20 cellular contexts compared by ENCODE assay signal in genomic region chr11:30579348-30579747, GRCh38. TPM values are rescaled to one million over a fixed set of nuclear protein-coding genes. Genes with fewer than 3 reads are reported as not detected.
DNase-seq lines count a peak whose midpoint lies in the region; ATAC-seq, FAIRE-seq and TF ChIP-seq lines count a peak whose summit lies in the region.
"Had no signal": no experiment of that assay in that cellular context is flagged by ENCODE, and none has a peak within 500 bp of the region (broad histone marks: within the 10 kb centered on the region; RNA-seq: fewer than 3 reads in every experiment).

No MANE protein-coding gene starts in this region.

- H3K36me3 ChIP-seq in BLaER1, result peaks cover 27% of the 10 kb centered on the region
- H3K36me3 ChIP-seq in MM.1S (replicated peaks; ENCODE audit: insufficient read depth, low read length), result no peaks in the 10 kb centered on the region
- no peaks in the 10 kb centered on the region for H3K36me3 ChIP-seq in HepG2 (replicated peaks in 1 of 2; ENCODE audit: control insufficient read depth in 1 of 2, insufficient read depth in 2 of 2, low read length in 2 of 2)

- H3K9me3 Mint-ChIP-seq in mesothelial cell of epicardium, result no peaks in the 10 kb centered on the region
- H3K9me3 Mint-ChIP-seq in stimulated activated effector memory CD8-positive, alpha-beta T cell treated with anti-CD3 and anti-CD28 coated beads, Interleukin-12 subunit alpha, Interleukin-12 subunit beta, amount 100 ng/mL, for 72 hours, result no peaks in the 10 kb centered on the region

- H3K27ac ChIP-seq in BLaER1, result peak overlapping the region; percentile 38
- no peak overlapping the region for H3K27ac ChIP-seq in MM.1S (ENCODE audit: low read length)
- H3K27ac ChIP-seq in HepG2 (ENCODE audit: extremely low read length, insufficient read depth, low read length), result no peak overlapping the region

- no peak for TF ChIP-seq POLR2A in HepG2 (IDR thresholded peaks at IDR 0.05; ENCODE audit: insufficient read depth in 1 of 2, low read depth in 2 of 2, low read length in 2 of 2)

- H3K4me1 ChIP-seq in BLaER1 (peaks cover 64% of the 10 kb centered on the region), MM.1S (ENCODE audit: low read length) (peaks cover 12% of the 10 kb centered on the region), HepG2 (ENCODE audit: insufficient read depth, low read length) (no peaks in the 10 kb centered on the region)

- H3K9ac ChIP-seq in BLaER1, result peak overlapping the region; percentile 9; the same call in 1 of the 2 replicates
- no peak overlapping the region for H3K9ac ChIP-seq in MM.1S (ENCODE audit: low read length)
- H3K9ac ChIP-seq in HepG2 (ENCODE audit: insufficient read depth, low read depth, low read length), result no peak overlapping the region

- H3K4me1 Mint-ChIP-seq in mesothelial cell of epicardium, result peaks cover 42% of the 10 kb centered on the region
- peaks cover 3% of the 10 kb centered on the region for H3K4me1 Mint-ChIP-seq in stimulated activated effector memory CD8-positive, alpha-beta T cell treated with anti-CD3 and anti-CD28 coated beads, Interleukin-12 subunit alpha, Interleukin-12 subunit beta, amount 100 ng/mL, for 72 hours

- BruUV-seq in HepG2 (replicated peaks; lab: Mats Ljungman, UMichigan), result no TSS peak

- H3K4me3 ChIP-seq in BLaER1 (0 out of 2 replicates have a peak overlapping the region, but pooled peaks have one; percentile 3), MM.1S (ENCODE audit: low read length) (no peak overlapping the region), HepG2 (replicated peaks in 1 of 3; ENCODE audit: insufficient read depth in 1 of 3, low read depth in 2 of 3, low read length in 3 of 3) (no peak overlapping the region)
- H3K4me3 ChIP-seq: HAP-1 had no signal

- FAIRE-seq in HepG2 (lab: Jason Lieb, UNC), result no peak
- FAIRE-seq: G401.6, GM12891, GM19239, H1 had no signal

- in situ Hi-C loops in HepG2 (cut with HindIII; ENCODE audit: extremely low pct_ligation_motif_present, low pct_unique_long_range_greater_than_20kb), result no loop called here
- in situ Hi-C loops in KBM-7 (cut with MboI; ENCODE audit: low pct_unique_long_range_greater_than_20kb, low sequenced_read_pairs), result no loop called here

- H3K9me3 ChIP-seq in BLaER1 (peaks cover 10% of the 10 kb centered on the region), MM.1S (replicated peaks; ENCODE audit: insufficient read depth, low read length) (no peaks in the 10 kb centered on the region), HepG2 (ENCODE audit: low read length) (no peaks in the 10 kb centered on the region)
- H3K9me3 ChIP-seq: HAP-1 had no signal

- TF ChIP-seq RAD21 in HepG2 (CRISPR knock-in tag; IDR thresholded peaks at IDR 0.05), result no peak

- H3K27me3 ChIP-seq in BLaER1 (peaks cover 36% of the 10 kb centered on the region), MM.1S (replicated peaks; ENCODE audit: insufficient read depth, low read length) (peaks cover 7% of the 10 kb centered on the region), HepG2 (ENCODE audit: control insufficient read depth in 1 of 2, insufficient read depth in 2 of 2, low read length in 2 of 2) (peaks cover 3 to 10% of the 10 kb centered on the region in 2 experiments; a peak in 4 of 5 replicates)

- no peaks in the 10 kb centered on the region for H3K79me2 ChIP-seq in MM.1S (ENCODE audit: low read length)
- no peaks in the 10 kb centered on the region for H3K79me2 ChIP-seq in HepG2 (ENCODE audit: insufficient read depth, low read length)

- CTCF ChIA-PET in HepG2 (lab: Yijun Ruan, JAX; ENCODE audit: low intra/inter-chr PET ratio, low total read pairs), result no interaction called here

- WGBS in HepG2 (ENCODE audit: low lambda C conversion rate), result 0% methylated on average over 1 of the region's 1 CpG

- TF ChIP-seq CTCF in MM.1S (IDR thresholded peaks at IDR 0.05; ENCODE audit: low read length), result no peak
- no peak for TF ChIP-seq CTCF in mesothelial cell of epicardium (IDR thresholded peaks at IDR 0.05; ENCODE audit: unreplicated experiment)
- TF ChIP-seq CTCF in HepG2 (CRISPR knock-in tag; IDR thresholded peaks at IDR 0.05), result no peak

- TF ChIP-seq EP300 in HepG2 (IDR thresholded peaks at IDR 0.05; ENCODE audit: low read depth in 2 of 2, low read length in 2 of 2) (no peak), HepG2 (CRISPR knock-in tag; IDR thresholded peaks at IDR 0.05; ENCODE audit: borderline replicate concordance) (no peak)

- intact Hi-C loops in HepG2 (cut with micrococcal nuclease; ENCODE audit: unreplicated experiment), result no loop called here

- peaks cover 12% of the 10 kb centered on the region; the same call in 1 of the 2 replicates for H4K20me1 ChIP-seq in BLaER1
- H4K20me1 ChIP-seq in MM.1S (ENCODE audit: insufficient read depth, low read length), result no peaks in the 10 kb centered on the region
- H4K20me1 ChIP-seq in HepG2 (ENCODE audit: insufficient read depth, low read length), result no peaks in the 10 kb centered on the region

- POLR2A ChIA-PET in HepG2 (lab: Yijun Ruan, JAX), result no interaction called here

- no peaks in the 10 kb centered on the region for H3K9me2 ChIP-seq in MM.1S (replicated peaks; ENCODE audit: insufficient read depth, low read length)

- H2AFZ ChIP-seq in MM.1S (ENCODE audit: low read length) (no peak overlapping the region), HepG2 (ENCODE audit: low read length) (no peak overlapping the region)

- peaks cover 5% of the 10 kb centered on the region for H3F3A ChIP-seq in MM.1S (ENCODE audit: insufficient read depth, low read length)

- peak overlapping the region; percentile 19 for H3K27ac Mint-ChIP-seq in mesothelial cell of epicardium
- H3K27ac Mint-ChIP-seq in stimulated activated effector memory CD8-positive, alpha-beta T cell treated with anti-CD3 and anti-CD28 coated beads, Interleukin-12 subunit alpha, Interleukin-12 subunit beta, amount 100 ng/mL, for 72 hours, result no peak overlapping the region
- H3K27ac Mint-ChIP-seq: CD4-positive, CD25-positive, alpha-beta regulatory T cell; CD8-positive, alpha-beta memory T cell had no signal

- H3K27me3 Mint-ChIP-seq in mesothelial cell of epicardium (ENCODE audit: low read depth), result no peaks in the 10 kb centered on the region

- peak overlapping the region; percentile 95 for H3K4me2 ChIP-seq in BLaER1
- peak overlapping the region; percentile 55; the same call in 1 of the 2 replicates for H3K4me2 ChIP-seq in MM.1S (ENCODE audit: low read depth, low read length)
- H3K4me2 ChIP-seq in HepG2 (ENCODE audit: low read depth, low read length), result no peak overlapping the region

- ATAC-seq in stimulated activated effector memory CD8-positive, alpha-beta T cell treated with anti-CD3 and anti-CD28 coated beads, Interleukin-12 subunit alpha, Interleukin-12 subunit beta, amount 100 ng/mL, for 72 hours, result no peak
- no peak for ATAC-seq in HepG2

- DNase-seq in MM.1S (peak; percentile 58), mesothelial cell of epicardium (ENCODE audit: low spot score in 2 of 2, unreplicated experiment in 2 of 2) (no peak), retina (peak; percentile 52), HepG2 (ENCODE audit: low spot score) (no peak), KBM-7 (no peak)
- DNase-seq in stimulated activated effector memory CD8-positive, alpha-beta T cell treated with anti-CD3 and anti-CD28 coated beads, Interleukin-12 subunit alpha, Interleukin-12 subunit beta, amount 100 ng/mL, for 72 hours (ENCODE audit: low spot score in 2 of 2), result no peak
- DNase-seq: 8988T; C1 segment of cervical spinal cord; CD4-positive, CD25-positive, alpha-beta regulatory T cell; CD8-positive, alpha-beta memory T cell; COR-L47; DMS 273 treated with DMSO at 0.1 percent for 48 hours had no signal

- peaks cover 46% of the 10 kb centered on the region for H3K36me3 Mint-ChIP-seq in mesothelial cell of epicardium
- H3K36me3 Mint-ChIP-seq in stimulated activated effector memory CD8-positive, alpha-beta T cell treated with anti-CD3 and anti-CD28 coated beads, Interleukin-12 subunit alpha, Interleukin-12 subunit beta, amount 100 ng/mL, for 72 hours, result no peaks in the 10 kb centered on the region
- H3K36me3 Mint-ChIP-seq: CD4-positive, CD25-positive, alpha-beta regulatory T cell had no signal

- H3K4me3 Mint-ChIP-seq in mesothelial cell of epicardium, result no peak overlapping the region
- no peak overlapping the region for H3K4me3 Mint-ChIP-seq in stimulated activated effector memory CD8-positive, alpha-beta T cell treated with anti-CD3 and anti-CD28 coated beads, Interleukin-12 subunit alpha, Interleukin-12 subunit beta, amount 100 ng/mL, for 72 hours
- H3K4me3 Mint-ChIP-seq: CD4-positive, CD25-positive, alpha-beta regulatory T cell; CD8-positive, alpha-beta memory T cell had no signal

TF ChIP-seq in HepG2, 621 proteins besides CTCF, POLR2A, EP300 and RAD21 (continues in another document):
- no peak for TF ChIP-seq ZNF547 (CRISPR knock-in tag; IDR thresholded peaks at IDR 0.05)
- TF ChIP-seq ZNF263 (CRISPR knock-in tag; IDR thresholded peaks at IDR 0.05), result no peak

RNA-seq across cellular contexts. Expression of gene MPPED2, which starts 6.8 kb away (rescaled TPM):
- total RNA-seq in mesothelial cell of epicardium, result 163 to 179 TPM (median 166 TPM) in 3 replicates
- not detected in 2 replicates for total RNA-seq in HepG2 (2016; rRNA removed; fragmentation: Illumina TruSeq; extraction: Trizol)
- not detected in 2 replicates for total RNA-seq in HepG2 (2016; cell fraction: cytosol; rRNA removed; fragmentation: Illumina TruSeq; extraction: Trizol; ENCODE audit: low read depth)
- total RNA-seq in HepG2 (2016; cell fraction: insoluble cytoplasmic fraction; rRNA removed; fragmentation: Illumina TruSeq; extraction: Trizol), result not detected in 2 replicates
- total RNA-seq in HepG2 (2016; cell fraction: membrane; rRNA removed; fragmentation: Illumina TruSeq; extraction: Trizol), result not detected in 2 replicates
- not detected in 2 replicates for total RNA-seq in HepG2 (2016; cell fraction: nucleus; rRNA removed; fragmentation: Illumina TruSeq; extraction: Trizol)
- polyA plus RNA-seq in HepG2 (2011; rRNA removed), result not detected in 2 replicates
- polyA plus RNA-seq in HepG2 (2011; cell fraction: cytosol; rRNA removed), result not detected in 2 replicates
- polyA plus RNA-seq in HepG2 (2011; cell fraction: nucleus; rRNA removed), result not detected in 2 replicates
- polyA plus RNA-seq in HepG2 (2012), result not detected in 2 replicates
- polyA plus RNA-seq in HepG2 (2016; cell fraction: cytosol; fragmentation: Illumina TruSeq; extraction: Trizol; ENCODE audit: low read depth), result not detected in 2 replicates
- not detected in 2 replicates for polyA plus RNA-seq in HepG2 (2016; cell fraction: insoluble cytoplasmic fraction; fragmentation: Illumina TruSeq; extraction: Trizol; ENCODE audit: low read depth)
- not detected in 2 replicates for polyA plus RNA-seq in HepG2 (2016; cell fraction: membrane; fragmentation: Illumina TruSeq; extraction: Trizol; ENCODE audit: low read depth)
- polyA plus RNA-seq in HepG2 (2016; cell fraction: nucleus; fragmentation: Illumina TruSeq; extraction: Trizol; ENCODE audit: insufficient read depth, low read depth), result not detected in 2 replicates
- not detected in 2 replicates for polyA minus RNA-seq in HepG2 (2011; rRNA and poly(A)+ RNA removed; ENCODE audit: low replicate concordance)
- polyA minus RNA-seq in HepG2 (2011; cell fraction: cytosol; rRNA and poly(A)+ RNA removed), result not detected in 2 replicates
- not detected in 2 replicates for polyA minus RNA-seq in HepG2 (2011; cell fraction: nucleus; rRNA and poly(A)+ RNA removed)
- total RNA-seq: CD8-positive, alpha-beta memory T cell; HT-29 had no signal
- polyA plus RNA-seq: AG04450 had no signal

Comparison
In these comparisons a context has a peak if more than half of its experiments do, and no peak if none do; other contexts are left out.
1. DNase-seq: peak in MM.1S (single experiment) and retina (single experiment); none in mesothelial cell of epicardium (0 of 2), stimulated activated effector memory CD8-positive, alpha-beta T cell treated with anti-CD3 and anti-CD28 coated beads, Interleukin-12 subunit alpha, Interleukin-12 subunit beta, amount 100 ng/mL, for 72 hours (0 of 2), HepG2 (single experiment) and KBM-7 (single experiment).
2. RNA of gene MPPED2, which starts 6.8 kb away (total RNA-seq): 163 to 179 TPM in mesothelial cell of epicardium; not detected in HepG2; every median in the first group is over 100 times any median in the second.